ENCODE assay signal across 2 cellular contexts in the genomic region with DNA sequence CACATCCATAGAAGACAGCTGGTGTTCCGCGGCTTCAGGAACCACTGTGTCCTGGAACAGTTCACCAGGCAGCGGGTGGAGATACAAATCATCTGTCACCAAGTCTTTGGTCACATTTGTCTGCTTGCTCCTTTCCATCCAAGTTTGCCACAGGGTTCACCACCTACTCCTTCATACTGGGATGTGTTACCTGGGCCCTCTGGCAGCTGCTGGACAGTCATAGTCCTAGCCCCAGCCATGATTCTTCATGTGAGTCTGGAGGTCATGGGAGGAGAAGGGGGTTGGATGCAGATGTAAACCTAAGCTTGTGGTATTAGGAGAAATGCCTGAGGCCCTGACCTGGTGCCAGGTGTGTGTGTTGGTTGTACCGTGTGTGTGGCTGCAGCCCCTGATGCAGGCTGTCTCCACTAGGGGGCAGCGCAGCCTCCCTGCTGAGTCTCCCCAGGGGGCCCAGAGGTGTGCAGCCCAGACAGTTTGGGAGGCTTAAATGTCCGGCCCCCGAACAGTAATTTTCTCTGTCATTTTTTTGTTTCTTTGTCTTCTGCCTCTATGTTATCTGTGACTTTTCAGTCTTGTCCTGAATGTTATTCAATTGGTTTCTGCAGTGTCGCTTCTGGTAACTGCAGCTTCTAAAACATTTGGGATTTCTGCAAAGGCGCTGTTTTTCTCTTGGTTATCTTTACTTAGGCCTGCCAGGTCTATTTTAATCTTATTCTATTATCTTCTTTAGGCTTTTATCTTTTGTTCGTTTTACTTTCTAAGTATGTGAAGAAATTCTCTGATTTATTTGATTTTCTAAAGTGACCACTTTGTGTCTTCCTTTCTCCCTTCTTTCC.
TF ChIP-seq lines count a peak whose summit lies in the region.

No MANE protein-coding gene starts in this region.

TF ChIP-seq in SK-N-SH, 30 proteins besides CTCF, POLR2A, EP300 and RAD21:
- TF ChIP-seq, protein P1, sequence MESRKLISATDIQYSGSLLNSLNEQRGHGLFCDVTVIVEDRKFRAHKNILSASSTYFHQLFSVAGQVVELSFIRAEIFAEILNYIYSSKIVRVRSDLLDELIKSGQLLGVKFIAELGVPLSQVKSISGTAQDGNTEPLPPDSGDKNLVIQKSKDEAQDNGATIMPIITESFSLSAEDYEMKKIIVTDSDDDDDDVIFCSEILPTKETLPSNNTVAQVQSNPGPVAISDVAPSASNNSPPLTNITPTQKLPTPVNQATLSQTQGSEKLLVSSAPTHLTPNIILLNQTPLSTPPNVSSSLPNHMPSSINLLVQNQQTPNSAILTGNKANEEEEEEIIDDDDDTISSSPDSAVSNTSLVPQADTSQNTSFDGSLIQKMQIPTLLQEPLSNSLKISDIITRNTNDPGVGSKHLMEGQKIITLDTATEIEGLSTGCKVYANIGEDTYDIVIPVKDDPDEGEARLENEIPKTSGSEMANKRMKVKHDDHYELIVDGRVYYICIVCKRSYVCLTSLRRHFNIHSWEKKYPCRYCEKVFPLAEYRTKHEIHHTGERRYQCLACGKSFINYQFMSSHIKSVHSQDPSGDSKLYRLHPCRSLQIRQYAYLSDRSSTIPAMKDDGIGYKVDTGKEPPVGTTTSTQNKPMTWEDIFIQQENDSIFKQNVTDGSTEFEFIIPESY (IDR thresholded peaks at IDR 0.05; ENCODE audit: borderline replicate concordance, low read depth), result no peak
- no peak for TF ChIP-seq JUND (IDR thresholded peaks at IDR 0.05)
- TF ChIP-seq, protein P2, sequence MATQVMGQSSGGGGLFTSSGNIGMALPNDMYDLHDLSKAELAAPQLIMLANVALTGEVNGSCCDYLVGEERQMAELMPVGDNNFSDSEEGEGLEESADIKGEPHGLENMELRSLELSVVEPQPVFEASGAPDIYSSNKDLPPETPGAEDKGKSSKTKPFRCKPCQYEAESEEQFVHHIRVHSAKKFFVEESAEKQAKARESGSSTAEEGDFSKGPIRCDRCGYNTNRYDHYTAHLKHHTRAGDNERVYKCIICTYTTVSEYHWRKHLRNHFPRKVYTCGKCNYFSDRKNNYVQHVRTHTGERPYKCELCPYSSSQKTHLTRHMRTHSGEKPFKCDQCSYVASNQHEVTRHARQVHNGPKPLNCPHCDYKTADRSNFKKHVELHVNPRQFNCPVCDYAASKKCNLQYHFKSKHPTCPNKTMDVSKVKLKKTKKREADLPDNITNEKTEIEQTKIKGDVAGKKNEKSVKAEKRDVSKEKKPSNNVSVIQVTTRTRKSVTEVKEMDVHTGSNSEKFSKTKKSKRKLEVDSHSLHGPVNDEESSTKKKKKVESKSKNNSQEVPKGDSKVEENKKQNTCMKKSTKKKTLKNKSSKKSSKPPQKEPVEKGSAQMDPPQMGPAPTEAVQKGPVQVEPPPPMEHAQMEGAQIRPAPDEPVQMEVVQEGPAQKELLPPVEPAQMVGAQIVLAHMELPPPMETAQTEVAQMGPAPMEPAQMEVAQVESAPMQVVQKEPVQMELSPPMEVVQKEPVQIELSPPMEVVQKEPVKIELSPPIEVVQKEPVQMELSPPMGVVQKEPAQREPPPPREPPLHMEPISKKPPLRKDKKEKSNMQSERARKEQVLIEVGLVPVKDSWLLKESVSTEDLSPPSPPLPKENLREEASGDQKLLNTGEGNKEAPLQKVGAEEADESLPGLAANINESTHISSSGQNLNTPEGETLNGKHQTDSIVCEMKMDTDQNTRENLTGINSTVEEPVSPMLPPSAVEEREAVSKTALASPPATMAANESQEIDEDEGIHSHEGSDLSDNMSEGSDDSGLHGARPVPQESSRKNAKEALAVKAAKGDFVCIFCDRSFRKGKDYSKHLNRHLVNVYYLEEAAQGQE (IDR thresholded peaks at IDR 0.05; ENCODE audit: low read depth, low read length), result no peak
- no peak for TF ChIP-seq YY1 (IDR thresholded peaks at IDR 0.05; ENCODE audit: low read depth)
- TF ChIP-seq, protein P3, sequence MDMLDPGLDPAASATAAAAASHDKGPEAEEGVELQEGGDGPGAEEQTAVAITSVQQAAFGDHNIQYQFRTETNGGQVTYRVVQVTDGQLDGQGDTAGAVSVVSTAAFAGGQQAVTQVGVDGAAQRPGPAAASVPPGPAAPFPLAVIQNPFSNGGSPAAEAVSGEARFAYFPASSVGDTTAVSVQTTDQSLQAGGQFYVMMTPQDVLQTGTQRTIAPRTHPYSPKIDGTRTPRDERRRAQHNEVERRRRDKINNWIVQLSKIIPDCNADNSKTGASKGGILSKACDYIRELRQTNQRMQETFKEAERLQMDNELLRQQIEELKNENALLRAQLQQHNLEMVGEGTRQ (IDR thresholded peaks at IDR 0.05; ENCODE audit: borderline replicate concordance, low read depth, low read length), result no peak
- no peak for TF ChIP-seq CHD2 (IDR thresholded peaks at IDR 0.05; ENCODE audit: low read length, partially characterized antibody)
- TF ChIP-seq RFX5 (IDR thresholded peaks at IDR 0.05; ENCODE audit: low read length), result no peak
- no peak for TF ChIP-seq SIN3A (IDR thresholded peaks at IDR 0.05; ENCODE audit: borderline replicate concordance, low read depth, low read length)
- TF ChIP-seq TCF12 (IDR thresholded peaks at IDR 0.05), result no peak
- no peak for TF ChIP-seq TEAD4 (IDR thresholded peaks at IDR 0.05; ENCODE audit: borderline replicate concordance, insufficient read depth)
- TF ChIP-seq FOSL2 (IDR thresholded peaks at IDR 0.05; ENCODE audit: borderline replicate concordance, low read depth), result no peak
- TF ChIP-seq POLR2AphosphoS5 (IDR thresholded peaks at IDR 0.05; ENCODE audit: low read depth, low read length), result no peak
- TF ChIP-seq FOXM1 (IDR thresholded peaks at IDR 0.05; ENCODE audit: low read depth), result no peak
- TF ChIP-seq ELF1 (IDR thresholded peaks at IDR 0.05), result no peak
- no peak for TF ChIP-seq SMC3 (IDR thresholded peaks at IDR 0.05; ENCODE audit: low read depth, low read length)
- TF ChIP-seq GABPA (IDR thresholded peaks at IDR 0.05; ENCODE audit: low read depth), result no peak

TF ChIP-seq in SK-N-SH treated with all-trans-retinoic acid at 6 μM for 48 hours, 23 proteins besides CTCF, POLR2A, EP300 and RAD21 (continued from another document):
- TF ChIP-seq, protein P4, sequence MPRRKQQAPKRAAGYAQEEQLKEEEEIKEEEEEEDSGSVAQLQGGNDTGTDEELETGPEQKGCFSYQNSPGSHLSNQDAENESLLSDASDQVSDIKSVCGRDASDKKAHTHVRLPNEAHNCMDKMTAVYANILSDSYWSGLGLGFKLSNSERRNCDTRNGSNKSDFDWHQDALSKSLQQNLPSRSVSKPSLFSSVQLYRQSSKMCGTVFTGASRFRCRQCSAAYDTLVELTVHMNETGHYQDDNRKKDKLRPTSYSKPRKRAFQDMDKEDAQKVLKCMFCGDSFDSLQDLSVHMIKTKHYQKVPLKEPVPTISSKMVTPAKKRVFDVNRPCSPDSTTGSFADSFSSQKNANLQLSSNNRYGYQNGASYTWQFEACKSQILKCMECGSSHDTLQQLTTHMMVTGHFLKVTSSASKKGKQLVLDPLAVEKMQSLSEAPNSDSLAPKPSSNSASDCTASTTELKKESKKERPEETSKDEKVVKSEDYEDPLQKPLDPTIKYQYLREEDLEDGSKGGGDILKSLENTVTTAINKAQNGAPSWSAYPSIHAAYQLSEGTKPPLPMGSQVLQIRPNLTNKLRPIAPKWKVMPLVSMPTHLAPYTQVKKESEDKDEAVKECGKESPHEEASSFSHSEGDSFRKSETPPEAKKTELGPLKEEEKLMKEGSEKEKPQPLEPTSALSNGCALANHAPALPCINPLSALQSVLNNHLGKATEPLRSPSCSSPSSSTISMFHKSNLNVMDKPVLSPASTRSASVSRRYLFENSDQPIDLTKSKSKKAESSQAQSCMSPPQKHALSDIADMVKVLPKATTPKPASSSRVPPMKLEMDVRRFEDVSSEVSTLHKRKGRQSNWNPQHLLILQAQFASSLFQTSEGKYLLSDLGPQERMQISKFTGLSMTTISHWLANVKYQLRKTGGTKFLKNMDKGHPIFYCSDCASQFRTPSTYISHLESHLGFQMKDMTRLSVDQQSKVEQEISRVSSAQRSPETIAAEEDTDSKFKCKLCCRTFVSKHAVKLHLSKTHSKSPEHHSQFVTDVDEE (CRISPR knock-in tag; IDR thresholded peaks at IDR 0.05), result no peak
- no peak for TF ChIP-seq SNAI2 (CRISPR knock-in tag; IDR thresholded peaks at IDR 0.05)
- TF ChIP-seq ZNF565 (CRISPR knock-in tag; conservative IDR thresholded peaks at IDR 0.05; ENCODE audit: low read depth), result no peak
- TF ChIP-seq, protein P5, sequence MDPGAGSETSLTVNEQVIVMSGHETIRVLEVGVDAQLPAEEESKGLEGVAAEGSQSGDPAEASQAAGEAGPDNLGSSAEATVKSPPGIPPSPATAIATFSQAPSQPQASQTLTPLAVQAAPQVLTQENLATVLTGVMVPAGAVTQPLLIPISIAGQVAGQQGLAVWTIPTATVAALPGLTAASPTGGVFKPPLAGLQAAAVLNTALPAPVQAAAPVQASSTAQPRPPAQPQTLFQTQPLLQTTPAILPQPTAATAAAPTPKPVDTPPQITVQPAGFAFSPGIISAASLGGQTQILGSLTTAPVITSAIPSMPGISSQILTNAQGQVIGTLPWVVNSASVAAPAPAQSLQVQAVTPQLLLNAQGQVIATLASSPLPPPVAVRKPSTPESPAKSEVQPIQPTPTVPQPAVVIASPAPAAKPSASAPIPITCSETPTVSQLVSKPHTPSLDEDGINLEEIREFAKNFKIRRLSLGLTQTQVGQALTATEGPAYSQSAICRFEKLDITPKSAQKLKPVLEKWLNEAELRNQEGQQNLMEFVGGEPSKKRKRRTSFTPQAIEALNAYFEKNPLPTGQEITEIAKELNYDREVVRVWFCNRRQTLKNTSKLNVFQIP (CRISPR knock-in tag; IDR thresholded peaks at IDR 0.05; ENCODE audit: borderline replicate concordance, low read depth), result no peak
- no peak for TF ChIP-seq ZFP30 (CRISPR knock-in tag; IDR thresholded peaks at IDR 0.05)
- no peak for TF ChIP-seq ZC3H10 (CRISPR knock-in tag; IDR thresholded peaks at IDR 0.05)
- no peak for TF ChIP-seq OSR1 (CRISPR knock-in tag; IDR thresholded peaks at IDR 0.05)
- no peak for TF ChIP-seq PPARA (CRISPR knock-in tag; IDR thresholded peaks at IDR 0.05; ENCODE audit: borderline replicate concordance)
- TF ChIP-seq, protein P6, sequence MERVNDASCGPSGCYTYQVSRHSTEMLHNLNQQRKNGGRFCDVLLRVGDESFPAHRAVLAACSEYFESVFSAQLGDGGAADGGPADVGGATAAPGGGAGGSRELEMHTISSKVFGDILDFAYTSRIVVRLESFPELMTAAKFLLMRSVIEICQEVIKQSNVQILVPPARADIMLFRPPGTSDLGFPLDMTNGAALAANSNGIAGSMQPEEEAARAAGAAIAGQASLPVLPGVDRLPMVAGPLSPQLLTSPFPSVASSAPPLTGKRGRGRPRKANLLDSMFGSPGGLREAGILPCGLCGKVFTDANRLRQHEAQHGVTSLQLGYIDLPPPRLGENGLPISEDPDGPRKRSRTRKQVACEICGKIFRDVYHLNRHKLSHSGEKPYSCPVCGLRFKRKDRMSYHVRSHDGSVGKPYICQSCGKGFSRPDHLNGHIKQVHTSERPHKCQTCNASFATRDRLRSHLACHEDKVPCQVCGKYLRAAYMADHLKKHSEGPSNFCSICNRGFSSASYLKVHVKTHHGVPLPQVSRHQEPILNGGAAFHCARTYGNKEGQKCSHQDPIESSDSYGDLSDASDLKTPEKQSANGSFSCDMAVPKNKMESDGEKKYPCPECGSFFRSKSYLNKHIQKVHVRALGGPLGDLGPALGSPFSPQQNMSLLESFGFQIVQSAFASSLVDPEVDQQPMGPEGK (CRISPR knock-in tag; IDR thresholded peaks at IDR 0.05; ENCODE audit: borderline replicate concordance), result no peak
- TF ChIP-seq, protein P7, sequence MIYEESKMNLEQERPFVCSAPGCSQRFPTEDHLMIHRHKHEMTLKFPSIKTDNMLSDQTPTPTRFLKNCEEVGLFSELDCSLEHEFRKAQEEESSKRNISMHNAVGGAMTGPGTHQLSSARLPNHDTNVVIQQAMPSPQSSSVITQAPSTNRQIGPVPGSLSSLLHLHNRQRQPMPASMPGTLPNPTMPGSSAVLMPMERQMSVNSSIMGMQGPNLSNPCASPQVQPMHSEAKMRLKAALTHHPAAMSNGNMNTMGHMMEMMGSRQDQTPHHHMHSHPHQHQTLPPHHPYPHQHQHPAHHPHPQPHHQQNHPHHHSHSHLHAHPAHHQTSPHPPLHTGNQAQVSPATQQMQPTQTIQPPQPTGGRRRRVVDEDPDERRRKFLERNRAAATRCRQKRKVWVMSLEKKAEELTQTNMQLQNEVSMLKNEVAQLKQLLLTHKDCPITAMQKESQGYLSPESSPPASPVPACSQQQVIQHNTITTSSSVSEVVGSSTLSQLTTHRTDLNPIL (CRISPR knock-in tag; IDR thresholded peaks at IDR 0.05; ENCODE audit: low read depth), result no peak
- TF ChIP-seq TCF4 (CRISPR knock-in tag; IDR thresholded peaks at IDR 0.05; ENCODE audit: borderline replicate concordance), result no peak
- no peak for TF ChIP-seq ARNTL (CRISPR knock-in tag; IDR thresholded peaks at IDR 0.05; ENCODE audit: borderline replicate concordance, low read depth)
- TF ChIP-seq ZNF70 (CRISPR knock-in tag; IDR thresholded peaks at IDR 0.05), result no peak
